ENCODE assay signal across 20 cellular contexts in genomic region chr3:167304077-167304476, GRCh38.
DNase-seq lines count a peak whose midpoint lies in the region; ATAC-seq, FAIRE-seq and TF ChIP-seq lines count a peak whose summit lies in the region.
"Had no signal": no experiment of that assay in that cellular context is flagged by ENCODE, and none has a peak within 500 bp of the region (broad histone marks: within the 10 kb centered on the region; RNA-seq: fewer than 3 reads in every experiment).

No MANE protein-coding gene starts in this region.

- H3K4me3 Mint-ChIP-seq in WTC11 = no peak overlapping the region
- H3K4me3 Mint-ChIP-seq: activated naive CD8-positive, alpha-beta T cell treated with anti-CD3 and anti-CD28 coated beads for 36 hours; CD4-positive, CD25-positive, alpha-beta regulatory T cell; neural crest cell had no signal

- H3K27me3 Mint-ChIP-seq in WTC11 (ENCODE audit: low read depth) = no peaks in the 10 kb centered on the region
- H3K27me3 Mint-ChIP-seq: activated naive CD8-positive, alpha-beta T cell treated with anti-CD3 and anti-CD28 coated beads for 36 hours; CD4-positive, CD25-positive, alpha-beta regulatory T cell had no signal

- H3K27ac Mint-ChIP-seq in WTC11 = no peak overlapping the region
- H3K27ac Mint-ChIP-seq: activated naive CD8-positive, alpha-beta T cell treated with anti-CD3 and anti-CD28 coated beads for 36 hours; CD4-positive, CD25-positive, alpha-beta regulatory T cell had no signal

- H3K9me3 Mint-ChIP-seq in WTC11 = 0 out of 2 replicates have a peak, but pooled peaks cover under 1% of the 10 kb centered on the region
- H3K9me3 Mint-ChIP-seq: activated naive CD8-positive, alpha-beta T cell treated with anti-CD3 and anti-CD28 coated beads for 36 hours; neural crest cell had no signal

- H4K20me1 ChIP-seq in GM23248 (ENCODE audit: insufficient read depth) = no peaks in the 10 kb centered on the region

- ATAC-seq in WTC11 = peak; percentile 74
- ATAC-seq: body of pancreas, mucosa of descending colon had no signal

- FAIRE-seq in HTR-8/SVneo (lab: Jason Lieb, UNC) = no peak

- POLR2A ChIA-PET in WTC11 (lab: Charles Lee) = no interaction called here

- H3K9me3 ChIP-seq in liver (ENCODE audit: control insufficient read depth in 4 of 4, low read length in 3 of 4) (no peaks in the 10 kb centered on the region), GM23248 (ENCODE audit: low read depth) (no peaks in the 10 kb centered on the region)
- H3K9me3 ChIP-seq: body of pancreas, colonic mucosa, mucosa of descending colon, prostate gland had no signal

- no peaks in the 10 kb centered on the region for H3K9me2 ChIP-seq in GM23248 (ENCODE audit: insufficient read depth)

- peak in 1 of 2 donors; percentile 4 for TF ChIP-seq RAD21 in liver (IDR thresholded peaks at IDR 0.05)

- in situ Hi-C loops in GM23248 (cut with MboI) = no loop called here

- H3K27ac ChIP-seq in C4-2B (no peak overlapping the region), liver (ENCODE audit: low read depth in 1 of 2, low read length in 2 of 2) (no peak overlapping the region), dorsolateral prefrontal cortex (no peak overlapping the region), GM23248 (no peak overlapping the region)
- H3K27ac ChIP-seq: body of pancreas, colonic mucosa, prostate gland had no signal

- H3K4me1 ChIP-seq in liver (ENCODE audit: control insufficient read depth in 4 of 4, insufficient read depth in 4 of 4, low read length in 3 of 4) (peaks cover 0 to 19% (median 9%) of the 10 kb centered on the region in 4 donors), GM23248 (ENCODE audit: insufficient read depth) (no peaks in the 10 kb centered on the region)
- H3K4me1 ChIP-seq: body of pancreas, colonic mucosa, prostate gland had no signal

- H2AFZ ChIP-seq in GM23248 = no peak overlapping the region

- H3K4me3 ChIP-seq in liver (ENCODE audit: low read depth in 1 of 3, low read length in 3 of 3) (no peak overlapping the region), dorsolateral prefrontal cortex (no peak overlapping the region), GM23248 (no peak overlapping the region)
- H3K4me3 ChIP-seq: body of pancreas, colonic mucosa, mucosa of descending colon, prostate gland had no signal

- TF ChIP-seq CTCF in C4-2B (conservative IDR thresholded peaks at IDR 0.05) (peak; percentile 8; the same call in 1 of the 2 replicates), WTC11 (IDR thresholded peaks at IDR 0.05) (no peak), liver (IDR thresholded peaks at IDR 0.05; ENCODE audit: low read depth, low read length, missing input control) (peak; percentile 7), dorsolateral prefrontal cortex (IDR thresholded peaks at IDR 0.05 in 54 of 56, conservative IDR thresholded peaks at IDR 0.05 in 2 of 56; ENCODE audit: low read depth in 1 of 56, partially characterized antibody in 56 of 56) (no peak)

- H3K27me3 ChIP-seq in liver (ENCODE audit: control insufficient read depth in 4 of 4, insufficient read depth in 4 of 4, low read length in 3 of 4) (no peaks in the 10 kb centered on the region), dorsolateral prefrontal cortex (no peaks in the 10 kb centered on the region), GM23248 (replicated peaks; ENCODE audit: insufficient read depth) (no peaks in the 10 kb centered on the region)
- H3K27me3 ChIP-seq: body of pancreas, colonic mucosa had no signal

- H3K79me2 ChIP-seq in GM23248 (ENCODE audit: insufficient read depth) = no peaks in the 10 kb centered on the region

- H3K36me3 Mint-ChIP-seq in WTC11 = no peaks in the 10 kb centered on the region
- H3K36me3 Mint-ChIP-seq: activated naive CD8-positive, alpha-beta T cell treated with anti-CD3 and anti-CD28 coated beads for 36 hours; CD4-positive, CD25-positive, alpha-beta regulatory T cell had no signal

- H3K36me3 ChIP-seq in liver (ENCODE audit: control insufficient read depth in 4 of 4, insufficient read depth in 3 of 4, low read depth in 1 of 4, low read length in 3 of 4) (no peaks in the 10 kb centered on the region), GM23248 (ENCODE audit: low read depth) (no peaks in the 10 kb centered on the region)
- H3K36me3 ChIP-seq: colonic mucosa, prostate gland had no signal

- H3K9ac ChIP-seq in liver (ENCODE audit: low read depth in 1 of 2, low read length in 2 of 2) (no peak overlapping the region), GM23248 (no peak overlapping the region)

- DNase-seq in HTR-8/SVneo (ENCODE audit: insufficient read length, low spot score) (peak; percentile 17), WTC11 (ENCODE audit: low spot score) (no peak), NCI-H446 treated with DMSO at 0.1 percent for 48 hours (lab: John Stamatoyannopoulos, UW) (no peak), dorsolateral prefrontal cortex (no peak), GM23248 (no peak)
- no peak for DNase-seq in activated CD4-positive, alpha-beta T cell treated with anti-CD3 and anti-CD28 coated beads, Interleukin-2, amount 50 U/mL, for 1 hour
- DNase-seq: activated naive CD8-positive, alpha-beta T cell treated with anti-CD3 and anti-CD28 coated beads for 36 hours; body of pancreas; CD4-positive, CD25-positive, alpha-beta regulatory T cell; colonic mucosa; DMS153; hypothalamus; KBM-7; mucosa of descending colon; NCI-H2081; NCI-H748 treated with DMSO at 0.1 percent for 48 hours had no signal

- H3K4me2 ChIP-seq in GM23248 (ENCODE audit: unreplicated experiment) = no peak overlapping the region

- 19% methylated on average over 3 of the region's 3 CpGs for WGBS in liver
- WGBS in GM23248 (ENCODE audit: low coverage in 1 of 2, low lambda C conversion rate in 2 of 2, missing lambda C conversion rate in 2 of 2), 2 experiments = 17 to 30% methylated on average over 3 of the region's 3 CpGs

- CTCF ChIA-PET in WTC11 (lab: Charles Lee) = no interaction called here

- H3F3A ChIP-seq in GM23248 (ENCODE audit: insufficient read depth) = no peaks in the 10 kb centered on the region

- H3K4me1 Mint-ChIP-seq in WTC11 = peaks cover 8% of the 10 kb centered on the region; the same call in 1 of the 2 replicates
- H3K4me1 Mint-ChIP-seq: activated naive CD8-positive, alpha-beta T cell treated with anti-CD3 and anti-CD28 coated beads for 36 hours; CD4-positive, CD25-positive, alpha-beta regulatory T cell; neural crest cell had no signal

- intact Hi-C loops in dorsolateral prefrontal cortex (cut with DNase I) = no loop called here

TF ChIP-seq in WTC11, 78 proteins besides CTCF, POLR2A, EP300 and RAD21 (continues in another document):
- TF ChIP-seq ZBTB21 (CRISPR knock-in tag; IDR thresholded peaks at IDR 0.05; ENCODE audit: borderline replicate concordance) = no peak
- TF ChIP-seq NFATC4 (CRISPR knock-in tag; IDR thresholded peaks at IDR 0.05) = no peak
- TF ChIP-seq ZNF423 (CRISPR knock-in tag; IDR thresholded peaks at IDR 0.05) = no peak
- TF ChIP-seq, protein P1, sequence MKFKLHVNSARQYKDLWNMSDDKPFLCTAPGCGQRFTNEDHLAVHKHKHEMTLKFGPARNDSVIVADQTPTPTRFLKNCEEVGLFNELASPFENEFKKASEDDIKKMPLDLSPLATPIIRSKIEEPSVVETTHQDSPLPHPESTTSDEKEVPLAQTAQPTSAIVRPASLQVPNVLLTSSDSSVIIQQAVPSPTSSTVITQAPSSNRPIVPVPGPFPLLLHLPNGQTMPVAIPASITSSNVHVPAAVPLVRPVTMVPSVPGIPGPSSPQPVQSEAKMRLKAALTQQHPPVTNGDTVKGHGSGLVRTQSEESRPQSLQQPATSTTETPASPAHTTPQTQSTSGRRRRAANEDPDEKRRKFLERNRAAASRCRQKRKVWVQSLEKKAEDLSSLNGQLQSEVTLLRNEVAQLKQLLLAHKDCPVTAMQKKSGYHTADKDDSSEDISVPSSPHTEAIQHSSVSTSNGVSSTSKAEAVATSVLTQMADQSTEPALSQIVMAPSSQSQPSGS (CRISPR knock-in tag; IDR thresholded peaks at IDR 0.05; ENCODE audit: borderline replicate concordance, low read depth) = no peak
- TF ChIP-seq E2F1 (CRISPR knock-in tag; IDR thresholded peaks at IDR 0.05) = no peak

TF ChIP-seq in liver, 16 proteins besides CTCF, POLR2A, EP300 and RAD21:
- TF ChIP-seq EGR1 (IDR thresholded peaks at IDR 0.05; ENCODE audit: low read depth in 2 of 2) = no peak
- peak; percentile 90 to 93 for TF ChIP-seq RXRA (IDR thresholded peaks at IDR 0.05)
- no peak for TF ChIP-seq GABPA (IDR thresholded peaks at IDR 0.05 in 1 of 2, conservative IDR thresholded peaks at IDR 0.05 in 1 of 2)
- peak; percentile 57 for TF ChIP-seq FOXA2 (IDR thresholded peaks at IDR 0.05)
- TF ChIP-seq FOXA1 (IDR thresholded peaks at IDR 0.05) = no peak
- TF ChIP-seq TAF1 (conservative IDR thresholded peaks at IDR 0.05) = no peak
- TF ChIP-seq HNF4A (conservative IDR thresholded peaks at IDR 0.05) = peak; percentile 72 to 74
- no peak for TF ChIP-seq ZBTB33 (IDR thresholded peaks at IDR 0.05)
- peak in 1 of 2 donors; percentile 39 for TF ChIP-seq JUND (IDR thresholded peaks at IDR 0.05)
- TF ChIP-seq SP1 (IDR thresholded peaks at IDR 0.05) = peak; percentile 81
- no peak for TF ChIP-seq HNF4G (IDR thresholded peaks at IDR 0.05)
- TF ChIP-seq, protein P2, sequence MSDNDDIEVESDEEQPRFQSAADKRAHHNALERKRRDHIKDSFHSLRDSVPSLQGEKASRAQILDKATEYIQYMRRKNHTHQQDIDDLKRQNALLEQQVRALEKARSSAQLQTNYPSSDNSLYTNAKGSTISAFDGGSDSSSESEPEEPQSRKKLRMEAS (IDR thresholded peaks at IDR 0.05) = no peak
- TF ChIP-seq ATF3 (IDR thresholded peaks at IDR 0.05) = no peak

Comparison
In these comparisons a context has a peak if more than half of its experiments do, and no peak if none do; other contexts are left out.
1. CTCF ChIP-seq: peak in C4-2B (single experiment) and liver (single experiment); none in WTC11 (single experiment) and dorsolateral prefrontal cortex (0 of 56).